In genomic region chr17:59699218-59699617, GRCh38 we compare ENCODE assay signal across 2 cellular contexts.
A peak's percentile ranks its signal among the peaks of the same experiment; 100 is the strongest.
TF ChIP-seq lines count a peak whose summit lies in the region.

No MANE protein-coding gene starts in this region.

TF ChIP-seq in HepG2, 621 proteins besides CTCF, POLR2A, EP300 and RAD21:
- peak; percentile 13 for TF ChIP-seq AGO2 (optimal IDR thresholded peaks at IDR 0.05; ENCODE audit: low read depth, low read length)
- no peak for TF ChIP-seq ZNF30 (CRISPR knock-in tag; IDR thresholded peaks at IDR 0.05)

TF ChIP-seq in GM12891, 5 proteins besides CTCF, POLR2A, EP300 and RAD21:
- TF ChIP-seq TAF1 (IDR thresholded peaks at IDR 0.05; ENCODE audit: low read depth, low read length): no peak
- 0 out of 2 replicates have a peak, but pooled peaks have one; percentile 29 for TF ChIP-seq POLR2AphosphoS5 (IDR thresholded peaks at IDR 0.05; ENCODE audit: low read depth, low read length)
TF ChIP-seq in GM12891: peak in this region for 1.
